ENCODE assay signal across 34 cellular contexts in genomic region chr9:133760713-133761290, GRCh38.
"Had no signal": no experiment of that assay in that cellular context is flagged by ENCODE, and none has a peak within 500 bp of the region (broad histone marks: within the 10 kb centered on the region; RNA-seq: fewer than 3 reads in every experiment).

No MANE protein-coding gene starts in this region.

- ATAC-seq: activated CD4-positive, alpha-beta T cell treated with anti-CD3 and anti-CD28 coated beads for 36 hours; activated T-cell treated with anti-CD3 and anti-CD28 coated beads, Interleukin-2, amount 50 U/mL, for 4 hours; body of pancreas; PC-3 had no signal

- H3K4me3 ChIP-seq: adrenal gland, body of pancreas, breast epithelium, Peyer's patch had no signal

- DNase-seq: activated CD4-positive, alpha-beta memory T cell treated with anti-CD3 and anti-CD28 coated beads for 36 hours; activated CD4-positive, alpha-beta T cell treated with anti-CD3 and anti-CD28 coated beads for 36 hours; activated CD4-positive, alpha-beta T cell treated with anti-CD3 and anti-CD28 coated beads, Interleukin-2, amount 50 U/mL, for 1 hour; activated CD8-positive, alpha-beta memory T cell treated with anti-CD3 and anti-CD28 coated beads, Interleukin-2, amount 50 U/mL, for 4 hours; activated naive CD4-positive, alpha-beta T cell; activated naive CD4-positive, alpha-beta T cell treated with anti-CD3 and anti-CD28 coated beads, Interleukin-2, amount 50 U/mL, for 16 hours; activated naive CD8-positive, alpha-beta T cell treated with anti-CD3 and anti-CD28 coated beads for 36 hours; activated T-cell treated with anti-CD3 and anti-CD28 coated beads for 4 hours; activated T-cell treated with anti-CD3 and anti-CD28 coated beads, Interleukin-2, amount 50 U/mL, for 4 hours; caudate nucleus; cerebellar nuclear complex; MM.1S; MV-4-11; NCI-H1092; NCI-H146; NCI-H187; NCI-H2029 treated with DMSO at 0.1 percent for 48 hours; NCI-H2107; NCI-H2171; NCI-H510A; NCI-H526; NCI-H748 treated with DMSO at 0.1 percent for 48 hours; NK-92 treated with Interleukin-12 subunit alpha and Interleukin-12 subunit beta, amount 100 ng/mL, for 24 hours; PC-3; RPMI8226; SIG-M5; SW 1271; T-helper 1 cell; T1000 had no signal

- H3K4me1 Mint-ChIP-seq: activated CD4-positive, alpha-beta T cell treated with anti-CD3 and anti-CD28 coated beads for 36 hours; activated naive CD8-positive, alpha-beta T cell treated with anti-CD3 and anti-CD28 coated beads for 36 hours had no signal

- H3K27me3 ChIP-seq: adrenal gland, body of pancreas, breast epithelium, Peyer's patch had no signal

- H3K27me3 Mint-ChIP-seq: activated CD4-positive, alpha-beta memory T cell treated with anti-CD3 and anti-CD28 coated beads for 36 hours had no signal

- H3K27ac Mint-ChIP-seq: activated CD4-positive, alpha-beta memory T cell treated with anti-CD3 and anti-CD28 coated beads for 36 hours; activated CD4-positive, alpha-beta T cell treated with anti-CD3 and anti-CD28 coated beads for 36 hours; activated naive CD8-positive, alpha-beta T cell treated with anti-CD3 and anti-CD28 coated beads for 36 hours; activated T-helper 1 cell treated with anti-CD3 and anti-CD28 coated beads, Interleukin-12 subunit alpha, Interleukin-12 subunit beta, Interleukin-2, Interleukin-4 antibody, amounts not matched to agents 30 ng/mL and 10 ng/mL and 1 ng/mL, durations not matched to agents 14 hours and 24 hours and 36 hours had no signal

- H3K4me3 Mint-ChIP-seq: activated CD4-positive, alpha-beta memory T cell treated with anti-CD3 and anti-CD28 coated beads for 36 hours; activated CD4-positive, alpha-beta T cell treated with anti-CD3 and anti-CD28 coated beads for 36 hours; activated naive CD8-positive, alpha-beta T cell treated with anti-CD3 and anti-CD28 coated beads for 36 hours; activated T-cell treated with anti-CD3 and anti-CD28 coated beads, Interleukin-2, amount 50 U/mL, for 4 hours; activated T-helper 1 cell treated with anti-CD3 and anti-CD28 coated beads, Interleukin-12 subunit alpha, Interleukin-12 subunit beta, Interleukin-2, Interleukin-4 antibody, amounts not matched to agents 30 ng/mL and 10 ng/mL and 1 ng/mL, durations not matched to agents 14 hours and 24 hours and 36 hours had no signal
